In genomic region chr10:17617031-17617911, GRCh38 we compare ENCODE assay signal across 8 cellular contexts. TPM values are rescaled to one million over a fixed set of nuclear protein-coding genes. Genes with fewer than 3 reads are reported as not detected.
DNase-seq lines count a peak whose midpoint lies in the region; ATAC-seq and TF ChIP-seq lines count a peak whose summit lies in the region.

HACD1 (minus strand) TSS chr10:17617374; CDS start chr10:17617339, 35 bp downstream.

- H3K9me3 ChIP-seq in CD4-positive, alpha-beta memory T cell (ENCODE audit: control insufficient read depth in 1 of 2, low read length in 2 of 2) = no peaks in the 10 kb centered on the region
- H3K9me3 ChIP-seq in PC-9 (ENCODE audit: insufficient read depth, low read depth) = no peaks in the 10 kb centered on the region

- DNase-seq in CD4-positive, alpha-beta memory T cell = peak; percentile 20 to 54 (median 42)
- peak; percentile 46 to 81 for DNase-seq in PC-9
- peak; percentile 38 for DNase-seq in activated T-helper 9 cell treated with anti-CD3 and anti-CD28 coated beads, Interleukin-2, amount 50 U/mL, for 16 hours (ENCODE audit: low read depth)
- DNase-seq in fibroblast of peridontal ligament (ENCODE audit: extremely low read depth) = peak; percentile 79
- peak; percentile 67 for DNase-seq in natural killer cell treated with Interleukin-12 subunit alpha and Interleukin-12 subunit beta and Interleukin-15 and Interleukin-18, amount 100 ng/mL, for 72 hours (ENCODE audit: low spot score)

- H3K27ac Mint-ChIP-seq in CD4-positive, alpha-beta memory T cell = peak within 1 kb of the TSS in 3 of 7 donors; percentile 22 to 86 (median 59)
- H3K27ac Mint-ChIP-seq in natural killer cell treated with Interleukin-12 subunit alpha and Interleukin-12 subunit beta and Interleukin-15 and Interleukin-18, amount 100 ng/mL, for 72 hours = no peak within 1 kb of the TSS

- H3F3A ChIP-seq in PC-9 (ENCODE audit: insufficient read depth, low read depth) = no peaks in the 10 kb centered on the region; the same call in 1 of the 2 replicates

- H3K9me3 Mint-ChIP-seq in CD4-positive, alpha-beta memory T cell = no peaks in the 10 kb centered on the region
- no peaks in the 10 kb centered on the region for H3K9me3 Mint-ChIP-seq in natural killer cell treated with Interleukin-12 subunit alpha and Interleukin-12 subunit beta and Interleukin-15 and Interleukin-18, amount 100 ng/mL, for 72 hours

- BruUV-seq in PC-9 (replicated peaks; lab: Mats Ljungman, UMichigan) = no TSS peak

- peak within 1 kb of the TSS; percentile 26 for H3K27ac ChIP-seq in CD4-positive, alpha-beta memory T cell (ENCODE audit: low read depth, low read length)
- peak within 1 kb of the TSS; percentile 65 for H3K27ac ChIP-seq in PC-9

- TF ChIP-seq CTCF in PC-9 (conservative IDR thresholded peaks at IDR 0.05) (no peak; the same call in 1 of the 2 replicates), subcutaneous adipose tissue (IDR thresholded peaks at IDR 0.05; ENCODE audit: low read depth) (no peak)

- peak within 1 kb of the TSS; percentile 47 to 71 for H3K4me3 ChIP-seq in CD4-positive, alpha-beta memory T cell (ENCODE audit: low read length in 2 of 2)
- peak within 1 kb of the TSS; percentile 77 for H3K4me3 ChIP-seq in PC-9

- H3K27me3 Mint-ChIP-seq in CD4-positive, alpha-beta memory T cell = peaks cover 8 to 9% of the 10 kb centered on the region in 2 donors
- H3K27me3 Mint-ChIP-seq in natural killer cell treated with Interleukin-12 subunit alpha and Interleukin-12 subunit beta and Interleukin-15 and Interleukin-18, amount 100 ng/mL, for 72 hours = peaks cover 12 to 17% of the 10 kb centered on the region in 2 donors

- H2AFZ ChIP-seq in PC-9 = peak within 1 kb of the TSS; percentile 97

- no peaks in the 10 kb centered on the region for H3K36me3 ChIP-seq in CD4-positive, alpha-beta memory T cell (ENCODE audit: insufficient read depth, low read length)
- H3K36me3 ChIP-seq in PC-9 (ENCODE audit: low read depth) = no peaks in the 10 kb centered on the region

- peaks cover 5 to 11% (median 6%) of the 10 kb centered on the region in 4 donors for H3K4me1 Mint-ChIP-seq in CD4-positive, alpha-beta memory T cell
- H3K4me1 Mint-ChIP-seq in natural killer cell treated with Interleukin-12 subunit alpha and Interleukin-12 subunit beta and Interleukin-15 and Interleukin-18, amount 100 ng/mL, for 72 hours (ENCODE audit: low read depth in 2 of 2) = peaks cover 3 to 5% of the 10 kb centered on the region in 2 donors

- peak; percentile 65 for ATAC-seq in GM19351 (IDR thresholded peaks at IDR 0.05; ENCODE audit: unreplicated experiment)
- peak; percentile 65 for ATAC-seq in HG03457 (IDR thresholded peaks at IDR 0.05; ENCODE audit: unreplicated experiment)
- peak; percentile 81 to 87 for ATAC-seq in natural killer cell treated with Interleukin-12 subunit alpha and Interleukin-12 subunit beta and Interleukin-15 and Interleukin-18, amount 100 ng/mL, for 72 hours

- peaks cover 0 to 2% of the 10 kb centered on the region in 2 donors for H3K36me3 Mint-ChIP-seq in CD4-positive, alpha-beta memory T cell
- no peaks in the 10 kb centered on the region for H3K36me3 Mint-ChIP-seq in natural killer cell treated with Interleukin-12 subunit alpha and Interleukin-12 subunit beta and Interleukin-15 and Interleukin-18, amount 100 ng/mL, for 72 hours

- CTCF ChIA-PET in CD4-positive, alpha-beta memory T cell (lab: Charles Lee; ENCODE audit: partially characterized antibody) = interaction anchor here (0.8 to 1.4 kb wide), 5 partner anchors 11 to 56 kb away, joined by 3 to 5 read pairs (median 4); partner anchors contain the start of gene STAM
- CTCF ChIA-PET in PC-9 (lab: Charles Lee) = interaction anchor here (0.9 kb wide), 1 partner anchor 233 kb away, joined by 3 read pairs; no protein-coding TSS in a partner anchor

- H3K4me2 ChIP-seq in PC-9 = peak within 1 kb of the TSS; percentile 88

- H3K79me2 ChIP-seq in PC-9 (ENCODE audit: low read depth) = 0 out of 2 replicates have a peak, but pooled peaks cover 5% of the 10 kb centered on the region

- peaks cover 8% of the 10 kb centered on the region for H3K4me1 ChIP-seq in CD4-positive, alpha-beta memory T cell (ENCODE audit: insufficient read depth, low read length)
- no peaks in the 10 kb centered on the region for H3K4me1 ChIP-seq in PC-9 (replicated peaks; ENCODE audit: insufficient read depth)

- peak within 1 kb of the TSS; percentile 89 to 92 (median 89) for H3K4me3 Mint-ChIP-seq in CD4-positive, alpha-beta memory T cell
- H3K4me3 Mint-ChIP-seq in natural killer cell treated with Interleukin-12 subunit alpha and Interleukin-12 subunit beta and Interleukin-15 and Interleukin-18, amount 100 ng/mL, for 72 hours = peak within 1 kb of the TSS; percentile 89

- POLR2A ChIA-PET in CD4-positive, alpha-beta memory T cell (lab: Charles Lee; ENCODE audit: partially characterized antibody) = interaction anchor here (0.5 to 3.1 kb wide), 3 partner anchors 27 to 54 kb away, joined by 3 to 17 read pairs (median 3); partner anchors contain the start of gene STAM
- POLR2A ChIA-PET in PC-9 (lab: Charles Lee; ENCODE audit: unreplicated experiment) = interaction anchor here (0.5 to 0.7 kb wide), 6 partner anchors 35 to 800 kb away, joined by 3 to 24 read pairs (median 5); no protein-coding TSS in a partner anchor

- H4K20me1 ChIP-seq in PC-9 (ENCODE audit: insufficient read depth) = no peaks in the 10 kb centered on the region

- H3K9me2 ChIP-seq in PC-9 (ENCODE audit: insufficient read depth) = no peaks in the 10 kb centered on the region

- H3K27me3 ChIP-seq in CD4-positive, alpha-beta memory T cell (ENCODE audit: insufficient read depth, low read length) = no peaks in the 10 kb centered on the region
- H3K27me3 ChIP-seq in PC-9 (ENCODE audit: insufficient read depth, low read depth) = no peaks in the 10 kb centered on the region

- intact Hi-C loops in CD4-positive, alpha-beta memory T cell (cut with micrococcal nuclease) = loop anchor here (2.0 kb wide), 1 partner anchor 26 kb away; no protein-coding TSS in a partner anchor
- intact Hi-C loops in PC-9 (cut with micrococcal nuclease; ENCODE audit: unreplicated experiment) = loop anchor here (1.0 to 5.0 kb wide), 2 partner anchors 26 to 120 kb away; no protein-coding TSS in a partner anchor

RNA-seq across cellular contexts. Expression of gene HACD1, which starts in this region (rescaled TPM):
- 1 to 10 TPM; 1.7 to 3.4 TPM for total RNA-seq in CD4-positive, alpha-beta memory T cell
- polyA plus RNA-seq in CD4-positive, alpha-beta memory T cell = 1 to 10 TPM; 1.4 to 3.1 TPM
- total RNA-seq in PC-9 (2021) (29.6 and 36.3 TPM in 2 replicates), subcutaneous adipose tissue (10 to 100 TPM; 16.0 to 47.5 (median 28.4) TPM)
- 1 to 10 TPM; 1.2 to 2.3 TPM for total RNA-seq in natural killer cell treated with Interleukin-12 subunit alpha and Interleukin-12 subunit beta and Interleukin-15 and Interleukin-18, amount 100 ng/mL, for 72 hours

Comparison
In these comparisons a context has a peak if more than half of its experiments do, and no peak if none do; other contexts are left out.
1. Peak in every context shown above with its lines: DNase-seq, ATAC-seq, H3K4me3 ChIP-seq and H3K27ac ChIP-seq.